14 cellular contexts compared by ENCODE assay signal in genomic region chr1:33684346-33685122, GRCh38.
DNase-seq lines count a peak whose midpoint lies in the region; ATAC-seq and TF ChIP-seq lines count a peak whose summit lies in the region.
"Had no signal": no experiment of that assay in that cellular context is flagged by ENCODE, and none has a peak within 500 bp of the region (broad histone marks: within the 10 kb centered on the region; RNA-seq: fewer than 3 reads in every experiment).

No MANE protein-coding gene starts in this region.

- H3K4me3 ChIP-seq in astrocyte of the spinal cord (ENCODE audit: low read depth, low read length) = no peak overlapping the region
- H3K4me3 ChIP-seq: HAP-1, SJSA1 had no signal

- no peak for TF ChIP-seq CTCF in astrocyte of the spinal cord (IDR thresholded peaks at IDR 0.05; ENCODE audit: low read depth, low read length)

- no peak for ATAC-seq in HG02588 (IDR thresholded peaks at IDR 0.05; ENCODE audit: unreplicated experiment)

- peak; percentile 6 for DNase-seq in NCI-H748 (lab: John Stamatoyannopoulos, UW; ENCODE audit: unreplicated experiment)
- no peak for DNase-seq in NCI-H748 treated with DMSO at 0.1 percent for 48 hours (lab: John Stamatoyannopoulos, UW)
- DNase-seq in NCI-H510A (lab: John Stamatoyannopoulos, UW) = peak; percentile 71
- DNase-seq in astrocyte of the spinal cord (ENCODE audit: low read depth, low spot score) = peak; percentile 10
- DNase-seq in NCI-H1436 treated with DMSO at 0.1 percent for 48 hours (lab: John Stamatoyannopoulos, UW) = no peak
- DNase-seq in DMS 273 (lab: John Stamatoyannopoulos, UW; ENCODE audit: unreplicated experiment) = no peak
- no peak for DNase-seq in KG1 (lab: John Stamatoyannopoulos, UW)
- DNase-seq: AML-193, IMR-90, NCI-H2107, NCI-H446 had no signal

- in situ Hi-C loops in astrocyte of the spinal cord (cut with HindIII; ENCODE audit: low sequenced_read_pairs) = no loop called here

Comparison
In these comparisons a context has a peak if more than half of its experiments do, and no peak if none do; other contexts are left out.
1. DNase-seq: peak in NCI-H748 (single experiment), NCI-H510A (single experiment) and astrocyte of the spinal cord (single experiment); none in NCI-H748 treated with DMSO at 0.1 percent for 48 hours (single experiment), NCI-H1436 treated with DMSO at 0.1 percent for 48 hours (single experiment), DMS 273 (single experiment) and KG1 (single experiment).